Comparison of ENCODE assay signal across 33 cellular contexts in genomic region chr14:31766315-31766892, GRCh38.
"Had no signal": no experiment of that assay in that cellular context is flagged by ENCODE, and none has a peak within 500 bp of the region (broad histone marks: within the 10 kb centered on the region; RNA-seq: fewer than 3 reads in every experiment).

No MANE protein-coding gene starts in this region.

- DNase-seq: activated effector memory CD4-positive, alpha-beta T cell treated with anti-CD3 and anti-CD28 coated beads, Interleukin-2, amount 50 U/mL, for 16 hours; activated effector memory CD4-positive, alpha-beta T cell treated with Interleukin-2 at 50 U/mL for 16 hours; activated gamma-delta T cell; activated gamma-delta T cell treated with Interleukin-2 at 50 U/mL for 16 hours; activated naive CD4-positive, alpha-beta T cell; activated naive CD4-positive, alpha-beta T cell treated with anti-CD3 and anti-CD28 coated beads for 36 hours; activated naive CD4-positive, alpha-beta T cell treated with anti-CD3 and anti-CD28 coated beads, Interleukin-2, amount 10 ng/mL, durations not matched to agents 7 days and 5 days; activated naive CD4-positive, alpha-beta T cell treated with anti-CD3 and anti-CD28 coated beads, Interleukin-2, amount 50 U/mL, for 16 hours; activated naive CD4-positive, alpha-beta T cell treated with Interleukin-2 at 50 U/mL for 16 hours; activated naive CD8-positive, alpha-beta T cell treated with anti-CD3 and anti-CD28 coated beads for 36 hours; activated naive CD8-positive, alpha-beta T cell treated with anti-CD3 and anti-CD28 coated beads, Interleukin-2, amount 10 ng/mL, durations not matched to agents 7 days and 5 days; activated naive CD8-positive, alpha-beta T cell treated with anti-CD3 and anti-CD28 coated beads, Interleukin-2, amount 50 U/mL, for 24 hours; activated T-cell treated with anti-CD3 and anti-CD28 coated beads, Interleukin-2, amount 50 U/mL, for 24 hours; activated T-cell treated with anti-CD3 and anti-CD28 coated beads, Interleukin-2, amount 50 U/mL, for 4 hours; activated T-cell treated with anti-CD3 and anti-CD28 coated beads, Interleukin-2, amount 50 U/mL, for 48 hours; activated T-cell treated with anti-CD3 and anti-CD28 coated beads, Interleukin-2, amount 50 U/mL, for 72 hours; adrenal gland; amniotic stem cell; amygdala; anterior cingulate cortex; aorta; body of pancreas; brain microvascular endothelial cell; caudate nucleus; central memory CD4-positive, alpha-beta T cell; cerebellar nuclear complex had no signal

- H3K36me3 ChIP-seq: adrenal gland, ascending aorta, brain microvascular endothelial cell, breast epithelium, cardiac muscle cell had no signal

- FAIRE-seq: astrocyte, bronchial epithelial cell had no signal

- H3K27ac ChIP-seq: adrenal gland, ascending aorta, body of pancreas, brain microvascular endothelial cell, breast epithelium, cardiac muscle cell had no signal

- H3K4me3 ChIP-seq: adrenal gland, ascending aorta, body of pancreas, breast epithelium, cardiac muscle cell had no signal

- H3K9me3 ChIP-seq: adrenal gland, ascending aorta, body of pancreas, breast epithelium had no signal

- H3K4me1 ChIP-seq: adrenal gland, ascending aorta, body of pancreas, breast epithelium had no signal

- H3K27me3 ChIP-seq: adrenal gland, ascending aorta, body of pancreas, brain microvascular endothelial cell, breast epithelium, cardiac muscle cell had no signal

- ATAC-seq: activated naive CD4-positive, alpha-beta T cell treated with anti-CD3 and anti-CD28 coated beads, Interleukin-2, amount 50 U/mL, for 72 hours; activated naive CD8-positive, alpha-beta T cell treated with anti-CD3 and anti-CD28 coated beads, Interleukin-2, amount 50 U/mL, for 24 hours; activated T-cell treated with anti-CD3 and anti-CD28 coated beads, Interleukin-2, amount 50 U/mL, for 4 hours; activated T-cell treated with anti-CD3 and anti-CD28 coated beads, Interleukin-2, amount 50 U/mL, for 72 hours; activated T-helper 17 cell treated with anti-CD3 and anti-CD28 coated beads, Interleukin-2, amount 50 U/mL, for 72 hours; body of pancreas had no signal
